ENCODE assay signal across 1 cellular context in genomic region chr7:26156454-26157365, GRCh38.
TF ChIP-seq lines count a peak whose summit lies in the region.

No MANE protein-coding gene starts in this region.

TF ChIP-seq in GM12878, 131 proteins besides CTCF, POLR2A, EP300 and RAD21 (continues in another document):
- TF ChIP-seq ZNF217 (IDR thresholded peaks at IDR 0.05) (0 out of 2 replicates have a peak, but pooled peaks have one; percentile 36), RFX5 (IDR thresholded peaks at IDR 0.05; ENCODE audit: low read depth, low read length) (no peak), ZNF24 (IDR thresholded peaks at IDR 0.05) (0 out of 2 replicates have a peak, but pooled peaks have one; percentile 23), MXI1 (IDR thresholded peaks at IDR 0.05; ENCODE audit: low read depth, low read length) (peak; percentile 53; the same call in 1 of the 2 replicates), BCL11A (IDR thresholded peaks at IDR 0.05; ENCODE audit: low read depth, low read length) (peak; percentile 20; the same call in 1 of the 2 replicates), ZNF207 (IDR thresholded peaks at IDR 0.05; ENCODE audit: borderline replicate concordance) (0 out of 2 replicates have a peak, but pooled peaks have one; percentile 48), SUZ12 (IDR thresholded peaks at IDR 0.05; ENCODE audit: unreplicated experiment) (no peak), JUNB (IDR thresholded peaks at IDR 0.05) (peak; percentile 54; the same call in 1 of the 2 replicates), ATF2 (IDR thresholded peaks at IDR 0.05; ENCODE audit: low read length) (peak; percentile 61), E2F8 (IDR thresholded peaks at IDR 0.05; ENCODE audit: low read depth, partially characterized antibody) (peak; percentile 49), ZBTB4 (CRISPR knock-in tag; IDR thresholded peaks at IDR 0.05) (no peak), ZNF687 (IDR thresholded peaks at IDR 0.05) (peak; percentile 60; the same call in 1 of the 2 replicates), NR2F1 (conservative IDR thresholded peaks at IDR 0.05) (peak; percentile 50; the same call in 1 of the 2 replicates), YY1 (IDR thresholded peaks at IDR 0.05; ENCODE audit: low read depth, low read length) (no peak), MEF2A (IDR thresholded peaks at IDR 0.05; ENCODE audit: insufficient read depth, low read depth, low read length) (peak; percentile 73), SPI1 (IDR thresholded peaks at IDR 0.05; ENCODE audit: borderline replicate concordance, insufficient read depth, low read depth, low read length) (peak; percentile 61; the same call in 1 of the 2 replicates), RELB (IDR thresholded peaks at IDR 0.05; ENCODE audit: low read depth) (peak; percentile 98), HDGF (IDR thresholded peaks at IDR 0.05) (0 out of 2 replicates have a peak, but pooled peaks have one; percentile 40), IKZF1 (conservative IDR thresholded peaks at IDR 0.05) (peak; percentile 86), SREBF2 (IDR thresholded peaks at IDR 0.05; ENCODE audit: low read length) (no peak), TCF3 (IDR thresholded peaks at IDR 0.05; ENCODE audit: borderline replicate concordance, insufficient read depth, low read depth, low read length) (no peak), POU2F2 (IDR thresholded peaks at IDR 0.05; ENCODE audit: borderline replicate concordance, low read depth, low read length) (peak; percentile 32; the same call in 1 of the 3 replicates), TCF12 (IDR thresholded peaks at IDR 0.05; ENCODE audit: low read depth, low read length) (peak; percentile 39; the same call in 1 of the 2 replicates), MEF2B (IDR thresholded peaks at IDR 0.05; ENCODE audit: partially characterized antibody, poor library complexity, severe bottlenecking) (peak; percentile 78), PKNOX1 (IDR thresholded peaks at IDR 0.05) (peak; percentile 7; the same call in 1 of the 2 replicates), CREM (IDR thresholded peaks at IDR 0.05; ENCODE audit: low read depth) (peak; percentile 58; the same call in 1 of the 2 replicates), ZBED1 (IDR thresholded peaks at IDR 0.05; ENCODE audit: borderline replicate concordance) (peak; percentile 54; the same call in 1 of the 2 replicates), MTA2 (IDR thresholded peaks at IDR 0.05; ENCODE audit: low read depth) (peak; percentile 66), TCF7 (IDR thresholded peaks at IDR 0.05; ENCODE audit: borderline replicate concordance) (peak; percentile 89), RUNX3 (IDR thresholded peaks at IDR 0.05; ENCODE audit: low read length) (peak; percentile 93), CHD2 (IDR thresholded peaks at IDR 0.05; ENCODE audit: borderline replicate concordance, low read depth, low read length) (no peak), SMARCA5 (IDR thresholded peaks at IDR 0.05) (peak; percentile 87), DPF2 (IDR thresholded peaks at IDR 0.05) (peak; percentile 61), GATAD2B (conservative IDR thresholded peaks at IDR 0.05; ENCODE audit: low read depth) (peak; percentile 63; the same call in 1 of the 2 replicates), EED (IDR thresholded peaks at IDR 0.05; ENCODE audit: low read depth) (peak; percentile 78), FOXM1 (IDR thresholded peaks at IDR 0.05; ENCODE audit: low read depth, low read length) (peak; percentile 78; the same call in 1 of the 2 replicates), CBFB (IDR thresholded peaks at IDR 0.05; ENCODE audit: low read depth) (peak; percentile 42; the same call in 1 of the 2 replicates), RELA (IDR thresholded peaks at IDR 0.05; ENCODE audit: borderline replicate concordance, partially characterized antibody) (peak; percentile 93), NFIC (IDR thresholded peaks at IDR 0.05; ENCODE audit: low read depth, low read length) (peak; percentile 83), POLR2AphosphoS5 (IDR thresholded peaks at IDR 0.05; ENCODE audit: low read length) (peak; percentile 64), ZBTB40 (IDR thresholded peaks at IDR 0.05; ENCODE audit: borderline replicate concordance) (no peak), FOXK2 (IDR thresholded peaks at IDR 0.05) (no peak)
